In the genomic region with DNA sequence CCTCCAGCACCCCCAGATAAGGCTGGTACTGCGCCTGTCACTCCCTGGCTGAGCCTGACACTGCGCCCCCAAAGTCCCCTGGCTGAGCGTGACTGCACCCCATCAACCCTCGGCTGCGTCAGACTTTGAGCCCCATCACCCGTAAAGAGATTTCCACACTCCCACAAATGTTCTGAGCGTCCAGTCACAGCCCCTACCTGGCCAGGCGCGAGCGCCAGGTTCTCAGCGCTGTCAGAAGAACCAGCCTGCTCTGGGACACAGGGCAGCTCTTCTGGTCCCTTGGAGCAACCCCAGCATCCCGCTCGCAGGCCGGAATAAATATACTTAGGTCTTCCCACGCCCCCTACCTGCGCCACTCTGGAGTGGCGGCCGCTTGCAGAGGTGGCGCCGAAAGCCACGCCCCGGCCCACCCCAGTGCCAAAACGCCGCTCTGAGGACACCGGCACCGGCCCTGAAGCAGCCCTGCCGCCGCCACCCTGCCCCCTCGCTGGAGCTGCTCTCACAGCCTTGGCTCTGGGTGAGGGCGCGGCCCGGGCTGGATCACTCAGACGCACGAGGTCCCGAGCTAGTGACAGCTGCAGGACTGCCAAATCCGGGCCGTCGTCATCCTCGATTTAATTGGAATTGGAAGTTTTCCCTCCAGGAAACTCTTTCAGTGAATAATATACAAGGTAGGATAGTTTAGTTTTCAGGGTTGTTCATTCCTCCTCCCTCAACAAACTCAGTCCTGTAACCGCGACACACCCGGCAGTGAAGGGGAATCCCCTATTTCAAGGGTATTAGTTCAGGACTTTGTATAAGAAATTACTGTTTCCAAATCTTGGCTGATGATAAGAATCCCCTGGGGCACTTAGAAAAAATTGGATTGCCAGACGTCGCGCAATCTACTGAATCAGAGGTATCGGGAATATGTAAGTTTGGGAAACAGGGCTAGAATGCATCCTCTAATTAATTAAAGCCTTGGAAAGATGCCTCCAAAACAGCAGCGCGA, we compare ENCODE assay signal across 8 cellular contexts. TPM values are rescaled to one million over a fixed set of nuclear protein-coding genes. Genes with fewer than 3 reads are reported as not detected.
DNase-seq lines count a peak whose midpoint lies in the region; ATAC-seq lines count a peak whose summit lies in the region.

No MANE protein-coding gene starts in this region.

- H3K4me1 Mint-ChIP-seq in stimulated activated memory B cell treated with anti-CD40 and anti-IgM and Interleukin-4, amounts not matched to agents 10 μg/mL and 1 μg/mL and 100 μg/mL, for 72 hours = peaks cover 47% of the 10 kb centered on the region

- H3K9me3 Mint-ChIP-seq in stimulated activated memory B cell treated with anti-CD40 and anti-IgM and Interleukin-4, amounts not matched to agents 10 μg/mL and 1 μg/mL and 100 μg/mL, for 72 hours = no peaks in the 10 kb centered on the region

- peak overlapping the region; percentile 95 for H3K4me3 Mint-ChIP-seq in stimulated activated memory B cell treated with anti-CD40 and anti-IgM and Interleukin-4, amounts not matched to agents 10 μg/mL and 1 μg/mL and 100 μg/mL, for 72 hours

- H3K27me3 Mint-ChIP-seq in stimulated activated memory B cell treated with anti-CD40 and anti-IgM and Interleukin-4, amounts not matched to agents 10 μg/mL and 1 μg/mL and 100 μg/mL, for 72 hours = no peaks in the 10 kb centered on the region

- H3K36me3 Mint-ChIP-seq in stimulated activated memory B cell treated with anti-CD40 and anti-IgM and Interleukin-4, amounts not matched to agents 10 μg/mL and 1 μg/mL and 100 μg/mL, for 72 hours = no peaks in the 10 kb centered on the region

- peak overlapping the region; percentile 94 for H3K27ac Mint-ChIP-seq in stimulated activated memory B cell treated with anti-CD40 and anti-IgM and Interleukin-4, amounts not matched to agents 10 μg/mL and 1 μg/mL and 100 μg/mL, for 72 hours

- ATAC-seq in HG02943 (IDR thresholded peaks at IDR 0.05; ENCODE audit: low read depth, unreplicated experiment) (peak; percentile 47), esophagus mucosa (peak; percentile 72)
- peak; percentile 78 for ATAC-seq in stimulated activated memory B cell treated with anti-CD40 and anti-IgM and Interleukin-4, amounts not matched to agents 10 μg/mL and 1 μg/mL and 100 μg/mL, for 72 hours

- peak; percentile 44 for DNase-seq in NK-92 treated with Interleukin-12 subunit alpha and Interleukin-12 subunit beta, amount 100 ng/mL, for 24 hours (lab: John Stamatoyannopoulos, UW)
- no peak for DNase-seq in NK-92 (lab: John Stamatoyannopoulos, UW; ENCODE audit: unreplicated experiment)
- DNase-seq in NCI-H748 (lab: John Stamatoyannopoulos, UW; ENCODE audit: unreplicated experiment) = peak; percentile 87
- DNase-seq in activated T-cell treated with anti-CD3 and anti-CD28 coated beads for 24 hours (ENCODE audit: low read depth) = peak; percentile 46
- peak; percentile 80 for DNase-seq in myocyte (ENCODE audit: low read depth)

RNA-seq across cellular contexts. Expression of a gene that starts 1.2 kb away (rescaled TPM):
- 10.1 TPM for total RNA-seq in esophagus mucosa
- total RNA-seq in myocyte = 17.1 and 30.5 TPM in 2 replicates
- polyA plus RNA-seq in myocyte (2012) = 31.7 TPM
